26 cellular contexts compared by ENCODE assay signal in genomic region chr5:1213508-1214162, GRCh38. TPM values are rescaled to one million over a fixed set of nuclear protein-coding genes. Genes with fewer than 3 reads are reported as not detected.
"Had no signal": no experiment of that assay in that cellular context is flagged by ENCODE, and none has a peak within 500 bp of the region (broad histone marks: within the 10 kb centered on the region; RNA-seq: fewer than 3 reads in every experiment).

No MANE protein-coding gene starts in this region.

- H3K9me3 Mint-ChIP-seq: activated CD4-positive, alpha-beta T cell treated with anti-CD3 and anti-CD28 coated beads, Interleukin-2, amount 10 ng/mL, durations not matched to agents 24 days and 14 days; activated naive CD4-positive, alpha-beta T cell treated with anti-CD3 and anti-CD28 coated beads, Interleukin-2, amount 50 U/mL, for 24 hours; activated T-cell treated with anti-CD3 and anti-CD28 coated beads, Interleukin-2, amount 50 U/mL, for 24 hours; activated T-helper 1 cell treated with anti-CD3 and anti-CD28 coated beads, Interleukin-12 subunit alpha, Interleukin-12 subunit beta, Interleukin-2, Interleukin-4 antibody, amounts not matched to agents 30 ng/mL and 10 ng/mL and 1 ng/mL, durations not matched to agents 14 hours and 24 hours and 36 hours had no signal

- H3K27me3 Mint-ChIP-seq: activated CD4-positive, alpha-beta T cell treated with anti-CD3 and anti-CD28 coated beads, Interleukin-2, amount 10 ng/mL, durations not matched to agents 24 days and 14 days; activated naive CD4-positive, alpha-beta T cell treated with anti-CD3 and anti-CD28 coated beads, Interleukin-2, amount 50 U/mL, for 24 hours; activated T-cell treated with anti-CD3 and anti-CD28 coated beads, Interleukin-2, amount 50 U/mL, for 24 hours had no signal

- H3K27ac Mint-ChIP-seq: activated B cell treated with CpG ODN at 0.5 μM for 24 hours; activated CD4-positive, alpha-beta T cell treated with anti-CD3 and anti-CD28 coated beads, Interleukin-2, amount 10 ng/mL, durations not matched to agents 24 days and 14 days; activated CD8-positive, alpha-beta memory T cell treated with anti-CD3 and anti-CD28 coated beads, Interleukin-2, amount 10 ng/mL, durations not matched to agents 7 days and 5 days; activated naive CD4-positive, alpha-beta T cell treated with anti-CD3 and anti-CD28 coated beads, Interleukin-2, amount 50 U/mL, for 24 hours; activated T-cell treated with anti-CD3 and anti-CD28 coated beads, Interleukin-2, amount 50 U/mL, for 24 hours; activated T-helper 1 cell treated with anti-CD3 and anti-CD28 coated beads, Interleukin-12 subunit alpha, Interleukin-12 subunit beta, Interleukin-2, Interleukin-4 antibody, amounts not matched to agents 30 ng/mL and 10 ng/mL and 1 ng/mL, durations not matched to agents 14 hours and 24 hours and 36 hours; T-helper 17 cell had no signal

- H3K36me3 ChIP-seq: ascending aorta had no signal

- H3K4me3 ChIP-seq: ascending aorta, body of pancreas, Peyer's patch had no signal

- DNase-seq: activated B cell treated with CpG ODN at 0.5 μM for 24 hours; activated CD4-positive, alpha-beta T cell treated with anti-CD3 and anti-CD28 coated beads for 1 hour; activated CD4-positive, alpha-beta T cell treated with anti-CD3 and anti-CD28 coated beads, Interleukin-2, amount 10 ng/mL, durations not matched to agents 24 days and 14 days; activated CD4-positive, alpha-beta T cell treated with anti-CD3 and anti-CD28 coated beads, Interleukin-2, amount 50 U/mL, for 48 hours; activated CD8-positive, alpha-beta memory T cell treated with anti-CD3 and anti-CD28 coated beads, Interleukin-2, amount 10 ng/mL, durations not matched to agents 7 days and 5 days; activated effector memory CD4-positive, alpha-beta T cell treated with Interleukin-2 at 50 U/mL for 16 hours; activated naive CD4-positive, alpha-beta T cell; activated T-cell treated with anti-CD3 and anti-CD28 coated beads, Interleukin-2, amount 50 U/mL, for 24 hours; Karpas-422; MM.1S; NCI-H1105; NCI-H1436 treated with DMSO at 0.1 percent for 48 hours; NCI-H187; NCI-H2081; NCI-H446; NCI-H524; Peyer's patch; SIG-M5; T-helper 9 cell had no signal

- H3K27me3 ChIP-seq: ascending aorta, body of pancreas, Peyer's patch had no signal

- H3K4me1 Mint-ChIP-seq: activated B cell treated with CpG ODN at 0.5 μM for 24 hours; activated CD4-positive, alpha-beta T cell treated with anti-CD3 and anti-CD28 coated beads, Interleukin-2, amount 10 ng/mL, durations not matched to agents 24 days and 14 days; activated CD8-positive, alpha-beta memory T cell treated with anti-CD3 and anti-CD28 coated beads, Interleukin-2, amount 10 ng/mL, durations not matched to agents 7 days and 5 days had no signal

- H3K36me3 Mint-ChIP-seq: activated CD8-positive, alpha-beta memory T cell treated with anti-CD3 and anti-CD28 coated beads, Interleukin-2, amount 10 ng/mL, durations not matched to agents 7 days and 5 days; activated naive CD4-positive, alpha-beta T cell treated with anti-CD3 and anti-CD28 coated beads, Interleukin-2, amount 50 U/mL, for 24 hours had no signal

- ATAC-seq: activated CD8-positive, alpha-beta memory T cell treated with anti-CD3 and anti-CD28 coated beads, Interleukin-2, amount 10 ng/mL, durations not matched to agents 7 days and 5 days; body of pancreas; T-helper 17 cell had no signal

- FAIRE-seq: bronchial epithelial cell had no signal

- H3K4me3 Mint-ChIP-seq: activated B cell treated with CpG ODN at 0.5 μM for 24 hours; activated CD4-positive, alpha-beta T cell treated with anti-CD3 and anti-CD28 coated beads, Interleukin-2, amount 10 ng/mL, durations not matched to agents 24 days and 14 days; activated CD8-positive, alpha-beta memory T cell treated with anti-CD3 and anti-CD28 coated beads, Interleukin-2, amount 10 ng/mL, durations not matched to agents 7 days and 5 days; activated naive CD4-positive, alpha-beta T cell treated with anti-CD3 and anti-CD28 coated beads, Interleukin-2, amount 50 U/mL, for 24 hours; activated T-cell treated with anti-CD3 and anti-CD28 coated beads, Interleukin-2, amount 50 U/mL, for 24 hours; activated T-helper 1 cell treated with anti-CD3 and anti-CD28 coated beads, Interleukin-12 subunit alpha, Interleukin-12 subunit beta, Interleukin-2, Interleukin-4 antibody, amounts not matched to agents 30 ng/mL and 10 ng/mL and 1 ng/mL, durations not matched to agents 14 hours and 24 hours and 36 hours; T-helper 17 cell had no signal

- H3K9me3 ChIP-seq: ascending aorta, body of pancreas, Peyer's patch had no signal

- H3K27ac ChIP-seq: ascending aorta, body of pancreas, Peyer's patch, RWPE1 had no signal

- H3K4me1 ChIP-seq: ascending aorta, body of pancreas, Peyer's patch had no signal

RNA-seq across cellular contexts. Expression of gene SLC6A18, which starts 11.5 kb away (rescaled TPM):
- total RNA-seq: activated B cell treated with CpG ODN at 0.5 μM for 24 hours; activated CD4-positive, alpha-beta T cell treated with anti-CD3 and anti-CD28 coated beads, Interleukin-2, amount 10 ng/mL, durations not matched to agents 24 days and 14 days; activated CD8-positive, alpha-beta memory T cell treated with anti-CD3 and anti-CD28 coated beads, Interleukin-2, amount 10 ng/mL, durations not matched to agents 7 days and 5 days; activated T-helper 1 cell treated with anti-CD3 and anti-CD28 coated beads, Interleukin-12 subunit alpha, Interleukin-12 subunit beta, Interleukin-2, Interleukin-4 antibody, amounts not matched to agents 30 ng/mL and 10 ng/mL and 1 ng/mL, durations not matched to agents 14 hours and 24 hours and 36 hours; ascending aorta; body of pancreas; bronchial epithelial cell; T-helper 17 cell had no signal

RNA-seq across cellular contexts. Expression of gene SLC6A19, which starts 12.2 kb away (rescaled TPM):
- total RNA-seq: activated B cell treated with CpG ODN at 0.5 μM for 24 hours; activated CD4-positive, alpha-beta T cell treated with anti-CD3 and anti-CD28 coated beads, Interleukin-2, amount 10 ng/mL, durations not matched to agents 24 days and 14 days; activated CD8-positive, alpha-beta memory T cell treated with anti-CD3 and anti-CD28 coated beads, Interleukin-2, amount 10 ng/mL, durations not matched to agents 7 days and 5 days; activated T-helper 1 cell treated with anti-CD3 and anti-CD28 coated beads, Interleukin-12 subunit alpha, Interleukin-12 subunit beta, Interleukin-2, Interleukin-4 antibody, amounts not matched to agents 30 ng/mL and 10 ng/mL and 1 ng/mL, durations not matched to agents 14 hours and 24 hours and 36 hours; ascending aorta; bronchial epithelial cell; T-helper 17 cell had no signal
